15 cellular contexts compared by ENCODE assay signal in the genomic region with DNA sequence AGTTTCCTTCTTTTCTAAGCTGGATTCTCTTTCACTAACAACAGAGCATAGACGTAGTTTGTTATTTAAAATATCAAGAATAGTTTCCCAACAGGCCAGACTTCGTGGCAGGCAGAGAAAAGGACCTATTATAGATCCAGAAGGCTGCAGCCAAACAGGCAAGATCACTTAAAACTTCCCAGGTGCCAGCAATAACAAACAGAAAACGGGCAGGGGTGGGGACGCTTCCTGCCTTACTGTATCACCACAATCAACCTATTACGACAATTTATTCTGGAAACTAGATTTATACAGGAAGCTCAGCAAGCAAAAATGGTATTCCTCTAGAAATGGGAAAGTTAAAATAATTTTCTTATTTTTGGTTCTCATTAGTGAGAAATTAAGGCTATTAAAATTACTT. TPM values are rescaled to one million over a fixed set of nuclear protein-coding genes. Genes with fewer than 3 reads are reported as not detected.
DNase-seq lines count a peak whose midpoint lies in the region; ATAC-seq and TF ChIP-seq lines count a peak whose summit lies in the region.
"Had no signal": no experiment of that assay in that cellular context is flagged by ENCODE, and none has a peak within 500 bp of the region (broad histone marks: within the 10 kb centered on the region; RNA-seq: fewer than 3 reads in every experiment).

No MANE protein-coding gene starts in this region.

- intact Hi-C loops in colonic mucosa (cut with DNase I): loop anchor here (10.0 kb wide), 1 partner anchor 162 kb away; no protein-coding TSS in a partner anchor

- no peaks in the 10 kb centered on the region for H3K27me3 ChIP-seq in colonic mucosa
- H3K27me3 ChIP-seq: dorsolateral prefrontal cortex, SJCRH30 had no signal

- no peak for TF ChIP-seq CTCF in LNCaP clone FGC (IDR thresholded peaks at IDR 0.05; ENCODE audit: control insufficient read depth, extremely low read depth, insufficient read depth)
- TF ChIP-seq CTCF in colonic mucosa (IDR thresholded peaks at IDR 0.05): no peak
- no peak for TF ChIP-seq CTCF in mesothelial cell of epicardium (IDR thresholded peaks at IDR 0.05; ENCODE audit: unreplicated experiment)

- peaks cover 9% of the 10 kb centered on the region for H3K4me1 Mint-ChIP-seq in mesothelial cell of epicardium
- H3K4me1 Mint-ChIP-seq in activated CD8-positive, alpha-beta T cell treated with anti-CD3 and anti-CD28 coated beads, Interleukin-2, amount 10 ng/mL, durations not matched to agents 7 days and 5 days (ENCODE audit: low read depth): peaks cover 2% of the 10 kb centered on the region
- H3K4me1 Mint-ChIP-seq: naive B cell had no signal

- H3K36me3 ChIP-seq in colonic mucosa: no peaks in the 10 kb centered on the region

- CTCF ChIA-PET in activated CD8-positive, alpha-beta T cell treated with anti-CD3 and anti-CD28 coated beads, Interleukin-2, amount 10 ng/mL, durations not matched to agents 7 days and 5 days (lab: Charles Lee): interaction anchor here (1.3 to 1.4 kb wide), 2 partner anchors 13 to 84 kb away, joined by 3 to 4 read pairs; no protein-coding TSS in a partner anchor

- no peaks in the 10 kb centered on the region for H3K9me3 ChIP-seq in colonic mucosa
- H3K9me3 ChIP-seq: SJCRH30 had no signal

- H3K27ac Mint-ChIP-seq in mesothelial cell of epicardium: peak overlapping the region; percentile 27
- H3K27ac Mint-ChIP-seq in activated CD8-positive, alpha-beta T cell treated with anti-CD3 and anti-CD28 coated beads, Interleukin-2, amount 10 ng/mL, durations not matched to agents 7 days and 5 days: no peak overlapping the region
- H3K27ac Mint-ChIP-seq: activated naive CD4-positive, alpha-beta T cell treated with anti-CD3 and anti-CD28 coated beads for 36 hours; naive B cell had no signal

- POLR2A ChIA-PET in activated CD8-positive, alpha-beta T cell treated with anti-CD3 and anti-CD28 coated beads, Interleukin-2, amount 10 ng/mL, durations not matched to agents 7 days and 5 days (lab: Charles Lee): no interaction called here

- no peak overlapping the region for H3K27ac ChIP-seq in colonic mucosa
- H3K27ac ChIP-seq: SJCRH30 had no signal

- no peak overlapping the region for H3K9ac ChIP-seq in colonic mucosa (ENCODE audit: low read depth in 2 of 2, low read length in 2 of 2)

- H3K27me3 Mint-ChIP-seq in mesothelial cell of epicardium (ENCODE audit: low read depth): no peaks in the 10 kb centered on the region
- no peaks in the 10 kb centered on the region for H3K27me3 Mint-ChIP-seq in activated CD8-positive, alpha-beta T cell treated with anti-CD3 and anti-CD28 coated beads, Interleukin-2, amount 10 ng/mL, durations not matched to agents 7 days and 5 days (ENCODE audit: low read depth)
- H3K27me3 Mint-ChIP-seq: naive B cell had no signal

- H3K4me3 ChIP-seq in LNCaP clone FGC (ENCODE audit: low read depth, low read length) (peak overlapping the region; percentile 42), colonic mucosa (no peak overlapping the region)
- H3K4me3 ChIP-seq: SJCRH30 had no signal

- peak; percentile 29 for DNase-seq in A172 (ENCODE audit: low spot score)
- DNase-seq in LNCaP clone FGC (ENCODE audit: low read depth): no peak
- peak; percentile 36 for DNase-seq in colonic mucosa
- no peak for DNase-seq in mesothelial cell of epicardium (ENCODE audit: low spot score in 2 of 2, unreplicated experiment in 2 of 2)
- no peak for DNase-seq in OCI-M1 (lab: John Stamatoyannopoulos, UW)
- no peak for DNase-seq in activated CD8-positive, alpha-beta T cell treated with anti-CD3 and anti-CD28 coated beads, Interleukin-2, amount 10 ng/mL, durations not matched to agents 7 days and 5 days
- DNase-seq in NCI-H2196 (lab: John Stamatoyannopoulos, UW; ENCODE audit: unreplicated experiment): no peak
- DNase-seq in NCI-H774 (lab: John Stamatoyannopoulos, UW): no peak
- DNase-seq: H7; hippocampal formation; naive B cell; SJCRH30; stimulated activated CD4-positive, alpha-beta T cell treated with anti-CD3 and anti-CD28 coated beads, Interleukin-12 subunit alpha, Interleukin-12 subunit beta, amount 100 ng/mL, for 4 hours had no signal

- H3K9me3 Mint-ChIP-seq in mesothelial cell of epicardium: no peaks in the 10 kb centered on the region
- no peaks in the 10 kb centered on the region for H3K9me3 Mint-ChIP-seq in activated CD8-positive, alpha-beta T cell treated with anti-CD3 and anti-CD28 coated beads, Interleukin-2, amount 10 ng/mL, durations not matched to agents 7 days and 5 days (ENCODE audit: insufficient read depth)
- H3K9me3 Mint-ChIP-seq: activated naive CD4-positive, alpha-beta T cell treated with anti-CD3 and anti-CD28 coated beads for 36 hours; naive B cell had no signal

- H3K4me3 Mint-ChIP-seq in mesothelial cell of epicardium: no peak overlapping the region
- no peak overlapping the region for H3K4me3 Mint-ChIP-seq in activated CD8-positive, alpha-beta T cell treated with anti-CD3 and anti-CD28 coated beads, Interleukin-2, amount 10 ng/mL, durations not matched to agents 7 days and 5 days
- H3K4me3 Mint-ChIP-seq: activated naive CD4-positive, alpha-beta T cell treated with anti-CD3 and anti-CD28 coated beads for 36 hours had no signal

- no peaks in the 10 kb centered on the region for H3K4me1 ChIP-seq in colonic mucosa
- H3K4me1 ChIP-seq: SJCRH30 had no signal

- no peak for ATAC-seq in activated CD8-positive, alpha-beta T cell treated with anti-CD3 and anti-CD28 coated beads, Interleukin-2, amount 10 ng/mL, durations not matched to agents 7 days and 5 days

- peaks cover 5% of the 10 kb centered on the region for H3K36me3 Mint-ChIP-seq in mesothelial cell of epicardium
- peaks cover 4% of the 10 kb centered on the region for H3K36me3 Mint-ChIP-seq in activated CD8-positive, alpha-beta T cell treated with anti-CD3 and anti-CD28 coated beads, Interleukin-2, amount 10 ng/mL, durations not matched to agents 7 days and 5 days (ENCODE audit: low read depth)
- H3K36me3 Mint-ChIP-seq: naive B cell had no signal

RNA-seq across cellular contexts. Expression of a gene that starts 22.1 kb away (rescaled TPM):
- 42.6 and 58.6 TPM in 2 replicates for total RNA-seq in A172 (2014; rRNA removed; shearing (Covaris generic))
- total RNA-seq in colonic mucosa (10 to 100 TPM; 17.1 to 19.3 TPM), mesothelial cell of epicardium (13.8 to 16.7 TPM (median 14.8 TPM) in 3 replicates)
- total RNA-seq in activated CD8-positive, alpha-beta T cell treated with anti-CD3 and anti-CD28 coated beads, Interleukin-2, amount 10 ng/mL, durations not matched to agents 7 days and 5 days: 10 to 100 TPM; 15.6 to 17.2 TPM

RNA-seq across cellular contexts. Expression of a gene that starts 22.2 kb away (rescaled TPM):
- 28.3 and 29.5 TPM in 2 replicates for total RNA-seq in A172 (2014; rRNA removed; shearing (Covaris generic))
- total RNA-seq in colonic mucosa: 10 to 100 TPM; 25.2 to 29.2 TPM
- total RNA-seq in mesothelial cell of epicardium: 45.4 to 48.3 TPM (median 47.3 TPM) in 3 replicates
- 10 to 100 TPM; 26.5 to 29.9 TPM for total RNA-seq in activated CD8-positive, alpha-beta T cell treated with anti-CD3 and anti-CD28 coated beads, Interleukin-2, amount 10 ng/mL, durations not matched to agents 7 days and 5 days

Comparison
In these comparisons a context has a peak if more than half of its experiments do, and no peak if none do; other contexts are left out.
1. DNase-seq: peak in A172 (single experiment) and colonic mucosa (single experiment); none in LNCaP clone FGC (single experiment), mesothelial cell of epicardium (0 of 2), OCI-M1 (single experiment), activated CD8-positive, alpha-beta T cell treated with anti-CD3 and anti-CD28 coated beads, Interleukin-2, amount 10 ng/mL, durations not matched to agents 7 days and 5 days (single experiment), NCI-H2196 (single experiment) and NCI-H774 (single experiment).